ENCODE assay signal across 8 cellular contexts in genomic region chr1:16162163-16162822, GRCh38.
DNase-seq lines count a peak whose midpoint lies in the region; ATAC-seq lines count a peak whose summit lies in the region.

No MANE protein-coding gene starts in this region.

- ATAC-seq in stimulated activated naive CD8-positive, alpha-beta T cell treated with anti-CD3 and anti-CD28 coated beads, Interleukin-15, Interleukin-2, amounts not matched to agents 100 U/mL and 50 U/mL, for 24 hours, result peak; percentile 55
- ATAC-seq in HG02840 (IDR thresholded peaks at IDR 0.05; ENCODE audit: low FRiP score, unreplicated experiment) (no peak), HG02610 (IDR thresholded peaks at IDR 0.05; ENCODE audit: unreplicated experiment) (no peak), HG03521 (IDR thresholded peaks at IDR 0.05; ENCODE audit: unreplicated experiment) (no peak)

- peak; percentile 45 to 65 (median 57) for DNase-seq in T-helper 1 cell
- peak; percentile 90 for DNase-seq in activated effector memory CD4-positive, alpha-beta T cell treated with anti-CD3 and anti-CD28 coated beads, Interleukin-2, amount 50 U/mL, for 16 hours
- peak; percentile 65 for DNase-seq in stimulated activated naive CD8-positive, alpha-beta T cell treated with anti-CD3 and anti-CD28 coated beads, Interleukin-15, Interleukin-2, amounts not matched to agents 100 U/mL and 50 U/mL, for 24 hours
- no peak for DNase-seq in SHP77 treated with DMSO at 0.1 percent for 48 hours (lab: John Stamatoyannopoulos, UW)

- H3K27me3 ChIP-seq in mucosa of stomach (ENCODE audit: control insufficient read depth, insufficient read depth, low read length), result no peaks in the 10 kb centered on the region

- no peaks in the 10 kb centered on the region for H3K36me3 ChIP-seq in mucosa of stomach (ENCODE audit: control insufficient read depth, insufficient read depth, low read length)

- no peak overlapping the region for H3K4me3 ChIP-seq in mucosa of stomach (ENCODE audit: low read length)

- H3K4me1 ChIP-seq in mucosa of stomach (ENCODE audit: control insufficient read depth, insufficient read depth, low read length), result peaks cover 56% of the 10 kb centered on the region

- H3K9ac ChIP-seq in mucosa of stomach (ENCODE audit: low read length), result peak overlapping the region; percentile 48

- H3K9me3 ChIP-seq in mucosa of stomach (ENCODE audit: control insufficient read depth, low read length), result no peaks in the 10 kb centered on the region
